In genomic region chr16:10988879-10989278, GRCh38 we compare ENCODE assay signal across 1 cellular context.
TF ChIP-seq lines count a peak whose summit lies in the region.

No MANE protein-coding gene starts in this region.

TF ChIP-seq in WTC11, 78 proteins besides CTCF, POLR2A, EP300 and RAD21 (continued from another document):
- TF ChIP-seq FOXP4 (CRISPR knock-in tag; IDR thresholded peaks at IDR 0.05) (no peak), ZNF138 (CRISPR knock-in tag; conservative IDR thresholded peaks at IDR 0.05) (no peak), TEAD4 (CRISPR knock-in tag; IDR thresholded peaks at IDR 0.05) (no peak), CREB1 (CRISPR knock-in tag; IDR thresholded peaks at IDR 0.05) (no peak), USF1 (CRISPR knock-in tag; IDR thresholded peaks at IDR 0.05) (no peak)
